38 cellular contexts compared by ENCODE assay signal in the genomic region with DNA sequence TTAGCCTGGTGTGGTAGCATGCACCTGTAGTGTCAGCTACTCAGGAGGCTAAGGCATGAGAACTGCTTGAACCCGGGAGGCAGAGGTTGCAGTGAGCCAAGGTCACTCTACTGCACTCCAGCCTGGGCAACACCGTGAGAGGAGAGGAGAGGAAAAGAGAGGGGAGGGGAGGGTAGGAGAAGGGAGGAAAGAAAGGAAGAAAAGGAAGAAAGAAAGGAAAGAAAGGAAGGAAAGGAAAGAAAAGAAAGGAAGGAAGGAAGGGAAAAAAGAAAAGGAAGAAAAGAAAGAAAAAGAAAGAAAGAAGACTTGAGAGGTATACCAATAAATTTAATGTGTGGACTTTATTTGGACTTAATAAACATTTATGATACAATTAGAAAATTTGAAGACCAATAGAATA.
"Had no signal": no experiment of that assay in that cellular context is flagged by ENCODE, and none has a peak within 500 bp of the region (broad histone marks: within the 10 kb centered on the region; RNA-seq: fewer than 3 reads in every experiment).

No MANE protein-coding gene starts in this region.

- ATAC-seq: activated CD8-positive, alpha-beta T cell treated with anti-CD3 and anti-CD28 coated beads for 36 hours; activated naive CD4-positive, alpha-beta T cell treated with anti-CD3 and anti-CD28 coated beads, Interleukin-2, amount 50 U/mL, for 72 hours; activated T-cell treated with anti-CD3 and anti-CD28 coated beads, Interleukin-2, amount 50 U/mL, for 4 hours; activated T-cell treated with anti-CD3 and anti-CD28 coated beads, Interleukin-2, amount 50 U/mL, for 72 hours; activated T-helper 17 cell treated with anti-CD3 and anti-CD28 coated beads, Interleukin-2, amount 50 U/mL, for 72 hours; body of pancreas had no signal

- H3K4me1 ChIP-seq: body of pancreas, breast epithelium had no signal

- H3K36me3 Mint-ChIP-seq: activated CD4-positive, alpha-beta memory T cell treated with anti-CD3 and anti-CD28 coated beads for 36 hours; activated naive CD4-positive, alpha-beta T cell treated with anti-CD3 and anti-CD28 coated beads, Interleukin-2, amount 50 U/mL, for 72 hours; activated naive CD8-positive, alpha-beta T cell treated with anti-CD3 and anti-CD28 coated beads for 36 hours had no signal

- H3K36me3 ChIP-seq: adrenal gland, brain microvascular endothelial cell, breast epithelium had no signal

- H3K9me3 ChIP-seq: adrenal gland, body of pancreas, breast epithelium had no signal

- H3K4me3 ChIP-seq: adrenal gland, body of pancreas, breast epithelium had no signal

- H3K27ac Mint-ChIP-seq: activated CD4-positive, alpha-beta memory T cell treated with anti-CD3 and anti-CD28 coated beads for 36 hours; activated CD4-positive, alpha-beta T cell treated with anti-CD3 and anti-CD28 coated beads, Interleukin-2, amount 10 ng/mL, durations not matched to agents 24 days and 14 days; activated CD8-positive, alpha-beta T cell treated with anti-CD3 and anti-CD28 coated beads for 36 hours; activated naive CD4-positive, alpha-beta T cell treated with anti-CD3 and anti-CD28 coated beads for 36 hours; activated naive CD8-positive, alpha-beta T cell treated with anti-CD3 and anti-CD28 coated beads for 36 hours; activated T-cell treated with anti-CD3 and anti-CD28 coated beads, Interleukin-2, amount 50 U/mL, for 72 hours; activated T-helper 1 cell treated with anti-CD3 and anti-CD28 coated beads, Interleukin-12 subunit alpha, Interleukin-12 subunit beta, Interleukin-2, Interleukin-4 antibody, amounts not matched to agents 30 ng/mL and 10 ng/mL and 1 ng/mL, durations not matched to agents 14 hours and 24 hours and 36 hours; activated T-helper 17 cell treated with anti-CD3 and anti-CD28 coated beads, Interleukin-2, amount 50 U/mL, for 72 hours; T-helper 1 cell treated with Interleukin-12 subunit alpha and Interleukin-12 subunit beta and Interleukin-4 antibody, amounts not matched to agents 30 μg/mL and 1 μg/mL, for 36 hours; T-helper 2 cell treated with Interferon-gamma antibody and Interleukin-4, amounts not matched to agents 5 μg/mL and 100 μg/mL, for 36 hours had no signal

- H3K4me3 Mint-ChIP-seq: activated CD4-positive, alpha-beta memory T cell treated with anti-CD3 and anti-CD28 coated beads for 36 hours; activated CD4-positive, alpha-beta T cell treated with anti-CD3 and anti-CD28 coated beads, Interleukin-2, amount 10 ng/mL, durations not matched to agents 24 days and 14 days; activated CD8-positive, alpha-beta T cell treated with anti-CD3 and anti-CD28 coated beads for 36 hours; activated naive CD4-positive, alpha-beta T cell treated with anti-CD3 and anti-CD28 coated beads for 36 hours; activated naive CD8-positive, alpha-beta T cell treated with anti-CD3 and anti-CD28 coated beads for 36 hours; activated T-cell treated with anti-CD3 and anti-CD28 coated beads, Interleukin-2, amount 50 U/mL, for 4 hours; activated T-cell treated with anti-CD3 and anti-CD28 coated beads, Interleukin-2, amount 50 U/mL, for 72 hours; activated T-helper 1 cell treated with anti-CD3 and anti-CD28 coated beads, Interleukin-12 subunit alpha, Interleukin-12 subunit beta, Interleukin-2, Interleukin-4 antibody, amounts not matched to agents 30 ng/mL and 10 ng/mL and 1 ng/mL, durations not matched to agents 14 hours and 24 hours and 36 hours; activated T-helper 17 cell treated with anti-CD3 and anti-CD28 coated beads, Interleukin-2, amount 50 U/mL, for 72 hours; central memory CD8-positive, alpha-beta T cell; T-helper 1 cell treated with Interleukin-12 subunit alpha and Interleukin-12 subunit beta and Interleukin-4 antibody, amounts not matched to agents 30 μg/mL and 1 μg/mL, for 36 hours; T-helper 2 cell treated with Interferon-gamma antibody and Interleukin-4, amounts not matched to agents 5 μg/mL and 100 μg/mL, for 36 hours had no signal

- DNase-seq: activated CD4-positive, alpha-beta memory T cell treated with anti-CD3 and anti-CD28 coated beads for 36 hours; activated CD4-positive, alpha-beta T cell treated with anti-CD3 and anti-CD28 coated beads for 4 hours; activated CD4-positive, alpha-beta T cell treated with anti-CD3 and anti-CD28 coated beads, Interleukin-2, amount 10 ng/mL, durations not matched to agents 24 days and 14 days; activated CD4-positive, alpha-beta T cell treated with anti-CD3 and anti-CD28 coated beads, Interleukin-2, amount 50 U/mL, for 1 hour; activated CD4-positive, alpha-beta T cell treated with anti-CD3 and anti-CD28 coated beads, Interleukin-2, amount 50 U/mL, for 4 hours; activated CD4-positive, CD25-positive, alpha-beta regulatory T cell treated with anti-CD3 and anti-CD28 coated beads, Interleukin-2, amount 50 U/mL, for 72 hours; activated CD8-positive, alpha-beta memory T cell treated with anti-CD3 and anti-CD28 coated beads, Interleukin-2, amount 50 U/mL, for 4 hours; activated CD8-positive, alpha-beta T cell treated with anti-CD3 and anti-CD28 coated beads for 36 hours; activated effector memory CD4-positive, alpha-beta T cell treated with anti-CD3 and anti-CD28 coated beads, Interleukin-2, amount 50 U/mL, for 16 hours; activated gamma-delta T cell treated with Interleukin-2 at 50 U/mL for 16 hours; activated naive CD4-positive, alpha-beta T cell; activated naive CD4-positive, alpha-beta T cell treated with anti-CD3 and anti-CD28 coated beads for 36 hours; activated naive CD4-positive, alpha-beta T cell treated with anti-CD3 and anti-CD28 coated beads, Interleukin-2, amount 50 U/mL, for 16 hours; activated naive CD8-positive, alpha-beta T cell treated with anti-CD3 and anti-CD28 coated beads for 36 hours; activated T-cell treated with anti-CD3 and anti-CD28 coated beads for 4 hours; activated T-cell treated with anti-CD3 and anti-CD28 coated beads, Interleukin-2, amount 50 U/mL, for 1 hour; activated T-cell treated with anti-CD3 and anti-CD28 coated beads, Interleukin-2, amount 50 U/mL, for 4 hours; activated T-cell treated with anti-CD3 and anti-CD28 coated beads, Interleukin-2, amount 50 U/mL, for 72 hours; adrenal gland; amniotic stem cell; aorta; body of pancreas; brain microvascular endothelial cell; caudate nucleus; cerebellar nuclear complex; T-helper 1 cell; T-helper 2 cell; T-helper 9 cell had no signal

- FAIRE-seq: astrocyte, TTC549 had no signal

- H3K27me3 Mint-ChIP-seq: activated CD4-positive, alpha-beta memory T cell treated with anti-CD3 and anti-CD28 coated beads for 36 hours; activated CD8-positive, alpha-beta T cell treated with anti-CD3 and anti-CD28 coated beads for 36 hours; activated T-helper 17 cell treated with anti-CD3 and anti-CD28 coated beads, Interleukin-2, amount 50 U/mL, for 72 hours had no signal

- H3K4me1 Mint-ChIP-seq: activated CD4-positive, alpha-beta T cell treated with anti-CD3 and anti-CD28 coated beads, Interleukin-2, amount 10 ng/mL, durations not matched to agents 24 days and 14 days; activated T-helper 17 cell treated with anti-CD3 and anti-CD28 coated beads, Interleukin-2, amount 50 U/mL, for 72 hours; central memory CD8-positive, alpha-beta T cell had no signal

- H3K27me3 ChIP-seq: adrenal gland, body of pancreas, brain microvascular endothelial cell, breast epithelium had no signal

- H3K27ac ChIP-seq: adrenal gland, body of pancreas, brain microvascular endothelial cell, breast epithelium, VCaP had no signal

- H3K9me3 Mint-ChIP-seq: activated CD4-positive, alpha-beta memory T cell treated with anti-CD3 and anti-CD28 coated beads for 36 hours; activated CD4-positive, alpha-beta T cell treated with anti-CD3 and anti-CD28 coated beads, Interleukin-2, amount 10 ng/mL, durations not matched to agents 24 days and 14 days; activated CD8-positive, alpha-beta T cell treated with anti-CD3 and anti-CD28 coated beads for 36 hours; activated naive CD4-positive, alpha-beta T cell treated with anti-CD3 and anti-CD28 coated beads for 36 hours; activated naive CD4-positive, alpha-beta T cell treated with anti-CD3 and anti-CD28 coated beads, Interleukin-2, amount 50 U/mL, for 72 hours; activated naive CD8-positive, alpha-beta T cell treated with anti-CD3 and anti-CD28 coated beads for 36 hours; activated T-cell treated with anti-CD3 and anti-CD28 coated beads, Interleukin-2, amount 50 U/mL, for 4 hours; activated T-cell treated with anti-CD3 and anti-CD28 coated beads, Interleukin-2, amount 50 U/mL, for 72 hours; activated T-helper 1 cell treated with anti-CD3 and anti-CD28 coated beads, Interleukin-12 subunit alpha, Interleukin-12 subunit beta, Interleukin-2, Interleukin-4 antibody, amounts not matched to agents 30 ng/mL and 10 ng/mL and 1 ng/mL, durations not matched to agents 14 hours and 24 hours and 36 hours; activated T-helper 17 cell treated with anti-CD3 and anti-CD28 coated beads, Interleukin-2, amount 50 U/mL, for 72 hours; central memory CD8-positive, alpha-beta T cell; T-helper 1 cell treated with Interleukin-12 subunit alpha and Interleukin-12 subunit beta and Interleukin-4 antibody, amounts not matched to agents 30 μg/mL and 1 μg/mL, for 36 hours; T-helper 2 cell treated with Interferon-gamma antibody and Interleukin-4, amounts not matched to agents 5 μg/mL and 100 μg/mL, for 36 hours had no signal
